11 cellular contexts compared by ENCODE assay signal in genomic region chr2:101566632-101567228, GRCh38.
"Had no signal": no experiment of that assay in that cellular context is flagged by ENCODE, and none has a peak within 500 bp of the region (broad histone marks: within the 10 kb centered on the region; RNA-seq: fewer than 3 reads in every experiment).

No MANE protein-coding gene starts in this region.

- H3K27me3 ChIP-seq: adrenal gland had no signal

- H3K4me3 Mint-ChIP-seq: nephron progenitor cell had no signal

- H3K4me1 ChIP-seq: adrenal gland, heart right ventricle had no signal

- H3K9me3 Mint-ChIP-seq: nephron progenitor cell had no signal

- DNase-seq: activated CD4-positive, alpha-beta T cell treated with anti-CD3 and anti-CD28 coated beads, Interleukin-2, amount 50 U/mL, for 1 hour; activated naive CD4-positive, alpha-beta T cell treated with anti-CD3 and anti-CD28 coated beads, Interleukin-2, amount 50 U/mL, for 16 hours; adrenal gland; foreskin melanocyte; heart right ventricle; left ventricle myocardium superior; nephron progenitor cell; stimulated activated CD4-positive, alpha-beta T cell treated with anti-CD3 and anti-CD28 coated beads, Interleukin-2, amount 100 ng/mL, for 48 hours; stimulated activated CD8-positive, alpha-beta memory T cell treated with anti-CD3 and anti-CD28 coated beads, Interleukin-4, amount 100 ng/mL, for 48 hours; stimulated activated naive CD8-positive, alpha-beta T cell treated with anti-CD3 and anti-CD28 coated beads, Interleukin-15, Interleukin-2, amounts not matched to agents 100 U/mL and 50 U/mL, for 24 hours had no signal

- H3K4me3 ChIP-seq: adrenal gland, heart right ventricle had no signal

- H3K27ac ChIP-seq: adrenal gland, heart right ventricle had no signal

- H3K27ac Mint-ChIP-seq: activated T-helper 2 cell treated with anti-CD3 and anti-CD28 coated beads, Interferon-gamma antibody, Interleukin-2, Interleukin-4, amounts not matched to agents 10 μg/mL and 5 μg/mL and 100 μg/mL, durations not matched to agents 14 hours and 24 hours and 36 hours; nephron progenitor cell had no signal

- H3K9me3 ChIP-seq: adrenal gland, heart right ventricle had no signal

- ATAC-seq: left ventricle myocardium superior; stimulated activated naive CD8-positive, alpha-beta T cell treated with anti-CD3 and anti-CD28 coated beads, Interleukin-15, Interleukin-2, amounts not matched to agents 100 U/mL and 50 U/mL, for 24 hours had no signal
